18 cellular contexts compared by ENCODE assay signal in the genomic region with DNA sequence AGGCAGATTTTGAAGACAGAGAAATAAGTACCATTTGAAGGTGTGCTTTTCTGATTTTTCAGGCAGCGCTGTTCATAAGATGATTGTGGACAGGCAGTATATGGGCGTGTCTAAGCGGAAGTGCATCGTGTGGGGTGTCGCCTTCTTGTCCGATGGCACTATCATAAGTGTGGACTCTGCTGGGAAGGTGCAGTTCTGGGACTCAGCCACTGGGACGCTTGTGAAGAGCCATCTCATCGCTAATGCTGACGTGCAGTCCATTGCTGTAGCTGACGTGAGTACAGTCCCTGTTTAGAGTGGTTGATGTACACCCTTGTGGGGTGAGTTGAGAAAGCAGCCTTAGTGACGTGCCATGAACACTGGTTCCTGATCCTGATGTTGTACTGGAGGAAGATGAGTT. TPM values are rescaled to one million over a fixed set of nuclear protein-coding genes. Genes with fewer than 3 reads are reported as not detected.
A peak's percentile ranks its signal among the peaks of the same experiment; 100 is the strongest.
DNase-seq lines count a peak whose midpoint lies in the region; TF ChIP-seq lines count a peak whose summit lies in the region.
"Had no signal": no experiment of that assay in that cellular context is flagged by ENCODE, and none has a peak within 500 bp of the region (broad histone marks: within the 10 kb centered on the region; RNA-seq: fewer than 3 reads in every experiment).

No MANE protein-coding gene starts in this region.

- H3K9me3 ChIP-seq in transverse colon, result no peaks in the 10 kb centered on the region
- H3K9me3 ChIP-seq: upper lobe of left lung had no signal

- TF ChIP-seq CTCF in endothelial cell (IDR thresholded peaks at IDR 0.05; ENCODE audit: unreplicated experiment) (no peak), transverse colon (IDR thresholded peaks at IDR 0.05) (peak in 4 of 5 experiments; percentile 26 to 62 (median 36))

- no peak for TF ChIP-seq EP300 in transverse colon (IDR thresholded peaks at IDR 0.05; ENCODE audit: low read depth)

- no peaks in the 10 kb centered on the region for H3K27me3 Mint-ChIP-seq in endothelial cell (ENCODE audit: unreplicated experiment)
- no peaks in the 10 kb centered on the region for H3K27me3 Mint-ChIP-seq in activated CD4-positive, alpha-beta memory T cell treated with anti-CD3 and anti-CD28 coated beads for 36 hours
- H3K27me3 Mint-ChIP-seq: activated CD8-positive, alpha-beta T cell treated with anti-CD3 and anti-CD28 coated beads for 36 hours; central memory CD8-positive, alpha-beta T cell had no signal

- no peaks in the 10 kb centered on the region for H3K4me1 ChIP-seq in transverse colon
- H3K4me1 ChIP-seq: parathyroid adenoma, upper lobe of left lung had no signal

- POLR2A ChIA-PET in activated CD4-positive, alpha-beta memory T cell treated with anti-CD3 and anti-CD28 coated beads for 36 hours (lab: Charles Lee), result no interaction called here

- TF ChIP-seq POLR2A in transverse colon (IDR thresholded peaks at IDR 0.05), result no peak

- no peak overlapping the region for H3K27ac Mint-ChIP-seq in endothelial cell (ENCODE audit: unreplicated experiment)
- H3K27ac Mint-ChIP-seq in activated CD4-positive, alpha-beta memory T cell treated with anti-CD3 and anti-CD28 coated beads for 36 hours, result no peak overlapping the region
- H3K27ac Mint-ChIP-seq: activated CD8-positive, alpha-beta T cell treated with anti-CD3 and anti-CD28 coated beads for 36 hours; mesothelial cell of epicardium had no signal

- no peaks in the 10 kb centered on the region for H3K27me3 ChIP-seq in transverse colon
- H3K27me3 ChIP-seq: upper lobe of left lung had no signal

- 82% methylated on average over 11 of the region's 11 CpGs; no CpG with 5 or more reads in 1 of the 2 donors for WGBS in transverse colon (ENCODE audit: low coverage in 1 of 2), 2 donors

- H3K4me1 Mint-ChIP-seq in endothelial cell (ENCODE audit: unreplicated experiment), result no peaks in the 10 kb centered on the region
- no peaks in the 10 kb centered on the region for H3K4me1 Mint-ChIP-seq in activated CD4-positive, alpha-beta memory T cell treated with anti-CD3 and anti-CD28 coated beads for 36 hours (ENCODE audit: low read depth)
- H3K4me1 Mint-ChIP-seq: mesothelial cell of epicardium had no signal

- peaks cover 0 to 42% (median 13%) of the 10 kb centered on the region in 4 donors for H3K36me3 ChIP-seq in transverse colon

- no peak overlapping the region for H3K27ac ChIP-seq in transverse colon
- H3K27ac ChIP-seq: parathyroid adenoma, upper lobe of left lung had no signal

- H3K9me3 Mint-ChIP-seq in endothelial cell (ENCODE audit: unreplicated experiment), result no peaks in the 10 kb centered on the region
- H3K9me3 Mint-ChIP-seq in activated CD4-positive, alpha-beta memory T cell treated with anti-CD3 and anti-CD28 coated beads for 36 hours, result no peaks in the 10 kb centered on the region
- H3K9me3 Mint-ChIP-seq: activated CD8-positive, alpha-beta T cell treated with anti-CD3 and anti-CD28 coated beads for 36 hours; central memory CD8-positive, alpha-beta T cell; mesothelial cell of epicardium had no signal

- peaks cover 31% of the 10 kb centered on the region for H3K36me3 Mint-ChIP-seq in endothelial cell (ENCODE audit: low read depth, unreplicated experiment)
- peaks cover 56% of the 10 kb centered on the region for H3K36me3 Mint-ChIP-seq in activated CD4-positive, alpha-beta memory T cell treated with anti-CD3 and anti-CD28 coated beads for 36 hours

- no peak overlapping the region for H3K4me3 ChIP-seq in transverse colon
- H3K4me3 ChIP-seq: upper lobe of left lung had no signal

- in situ Hi-C loops in transverse colon (cut with MboI; ENCODE audit: low pct_ligation_motif_present in 1 of 4, low pct_unique_long_range_greater_than_20kb in 1 of 4, low sequenced_read_pairs in 3 of 4), result loop anchor here in 1 of 4 donors (10.0 kb wide), 1 partner anchor 142 kb away; no protein-coding TSS in a partner anchor

- CTCF ChIA-PET in activated CD4-positive, alpha-beta memory T cell treated with anti-CD3 and anti-CD28 coated beads for 36 hours (lab: Charles Lee), result no interaction called here

- intact Hi-C loops in transverse colon (cut with DNase I; ENCODE audit: low total_unique reads), result no loop called here
- intact Hi-C loops in activated CD4-positive, alpha-beta memory T cell treated with anti-CD3 and anti-CD28 coated beads for 36 hours (cut with micrococcal nuclease), result no loop called here

- peak overlapping the region; percentile 8 for H3K4me3 Mint-ChIP-seq in endothelial cell (ENCODE audit: unreplicated experiment)
- H3K4me3 Mint-ChIP-seq in activated CD4-positive, alpha-beta memory T cell treated with anti-CD3 and anti-CD28 coated beads for 36 hours, result no peak overlapping the region
- H3K4me3 Mint-ChIP-seq: activated CD8-positive, alpha-beta T cell treated with anti-CD3 and anti-CD28 coated beads for 36 hours; central memory CD8-positive, alpha-beta T cell; mesothelial cell of epicardium had no signal

- DNase-seq in SIG-M5 treated with dmso at 0.1 percent for 504 hours (lab: John Stamatoyannopoulos, UW; ENCODE audit: unreplicated experiment) (peak; percentile 22), SIG-M5 (lab: John Stamatoyannopoulos, UW) (no peak), RPMI7951 (ENCODE audit: low read depth) (peak; percentile 14), endothelial cell (ENCODE audit: low spot score) (peak; percentile 15), transverse colon (peak; percentile 25), AG08396 (ENCODE audit: low spot score) (no peak), NCI-H510A treated with DMSO at 0.1 percent for 48 hours (lab: John Stamatoyannopoulos, UW) (no peak)
- DNase-seq in activated CD4-positive, alpha-beta memory T cell treated with anti-CD3 and anti-CD28 coated beads for 36 hours, result no peak
- DNase-seq: activated CD8-positive, alpha-beta T cell treated with anti-CD3 and anti-CD28 coated beads for 36 hours; activated gamma-delta T cell treated with Interleukin-2 at 50 U/mL for 16 hours; Karpas-422; NCI-H2081; OCI-M1; stimulated activated CD4-positive, alpha-beta T cell treated with anti-CD3 and anti-CD28 coated beads, Interleukin-15, amount 100 ng/mL, for 24 hours; upper lobe of left lung had no signal

RNA-seq across cellular contexts. Expression of a gene that starts 10.7 kb away (rescaled TPM):
- 13.1 and 22.5 TPM in 2 replicates for total RNA-seq in RPMI7951 (2014; rRNA removed; shearing (Covaris generic))
- 39.3 TPM for total RNA-seq in endothelial cell (ENCODE audit: unreplicated experiment)
- total RNA-seq in transverse colon, result 10 to 100 TPM; 10.1 to 79.4 (median 17.6) TPM
- 100 to 1,000 TPM; 104 to 106 TPM for total RNA-seq in activated CD4-positive, alpha-beta memory T cell treated with anti-CD3 and anti-CD28 coated beads for 36 hours

RNA-seq across cellular contexts. Expression of a gene that starts 10.7 kb away (rescaled TPM):
- total RNA-seq in RPMI7951 (2014; rRNA removed; shearing (Covaris generic)), result 58.3 and 65.0 TPM in 2 replicates
- total RNA-seq in endothelial cell (ENCODE audit: unreplicated experiment), result 169 TPM
- 100 to 1,000 TPM in 1 of 4 donors, 10 to 100 TPM in 3; 49.2 to 207 (median 68.9) TPM for total RNA-seq in transverse colon
- total RNA-seq in activated CD4-positive, alpha-beta memory T cell treated with anti-CD3 and anti-CD28 coated beads for 36 hours, result 100 to 1,000 TPM; 120 to 132 TPM

RNA-seq across cellular contexts. Expression of a gene that starts 37.7 kb away (rescaled TPM):
- total RNA-seq in RPMI7951 (2014; rRNA removed; shearing (Covaris generic)), result 0.72 TPM in 1 of 2 replicates, not detected in the other
- total RNA-seq in endothelial cell (ENCODE audit: unreplicated experiment) (2.7 TPM), transverse colon (10 to 100 TPM in 1 of 4 donors, 1 to 10 TPM in 2, under 1 TPM in 1; 0.20 to 12.0 (median 7.9) TPM)
- under 1 TPM; 0.10 to 0.21 TPM for total RNA-seq in activated CD4-positive, alpha-beta memory T cell treated with anti-CD3 and anti-CD28 coated beads for 36 hours

RNA-seq across cellular contexts. Expression of a gene that starts 43.8 kb away (rescaled TPM):
- total RNA-seq in RPMI7951 (2014; rRNA removed; shearing (Covaris generic)), result 25.8 and 26.2 TPM in 2 replicates
- 16.8 TPM for total RNA-seq in endothelial cell (ENCODE audit: unreplicated experiment)
- total RNA-seq in transverse colon, result 10 to 100 TPM; 14.2 to 31.4 (median 24.1) TPM
- total RNA-seq in activated CD4-positive, alpha-beta memory T cell treated with anti-CD3 and anti-CD28 coated beads for 36 hours, result 10 to 100 TPM; 19.8 to 20.1 TPM

Comparison
In these comparisons a context has a peak if more than half of its experiments do, and no peak if none do; other contexts are left out.
1. DNase-seq: peak in SIG-M5 treated with dmso at 0.1 percent for 504 hours (single experiment), RPMI7951 (single experiment), endothelial cell (single experiment) and transverse colon (single experiment); none in SIG-M5 (single experiment), activated CD4-positive, alpha-beta memory T cell treated with anti-CD3 and anti-CD28 coated beads for 36 hours (single experiment), AG08396 (single experiment) and NCI-H510A treated with DMSO at 0.1 percent for 48 hours (single experiment).